ENCODE assay signal across 10 cellular contexts in the genomic region with DNA sequence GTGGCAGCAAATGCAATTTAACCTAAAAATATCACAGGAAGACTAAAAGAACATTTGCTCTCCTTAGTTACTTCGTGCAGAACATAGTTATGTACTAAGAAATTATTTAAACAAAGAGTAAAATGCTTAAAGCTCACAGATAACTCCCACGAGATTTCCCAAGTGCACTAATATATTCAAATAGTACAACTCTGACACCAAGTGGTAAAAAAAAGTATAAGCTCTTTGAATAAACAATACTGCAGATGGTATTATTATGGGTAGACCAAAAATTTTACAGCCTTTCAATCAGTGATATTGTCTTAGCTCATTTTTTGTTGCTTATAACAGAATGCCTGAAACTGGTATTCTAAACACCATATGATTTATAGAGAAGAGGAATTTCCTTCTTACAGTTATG. TPM values are rescaled to one million over a fixed set of nuclear protein-coding genes. Genes with fewer than 3 reads are reported as not detected.
DNase-seq lines count a peak whose midpoint lies in the region; ATAC-seq and TF ChIP-seq lines count a peak whose summit lies in the region.
"Had no signal": no experiment of that assay in that cellular context is flagged by ENCODE, and none has a peak within 500 bp of the region (broad histone marks: within the 10 kb centered on the region; RNA-seq: fewer than 3 reads in every experiment).

No MANE protein-coding gene starts in this region.

- ATAC-seq in GM19351 (IDR thresholded peaks at IDR 0.05; ENCODE audit: unreplicated experiment) (peak; percentile 46), gastroesophageal sphincter (no peak), GM19035 (IDR thresholded peaks at IDR 0.05; ENCODE audit: unreplicated experiment) (no peak)

- CTCF ChIA-PET in A673 (lab: Charles Lee), result interaction anchor here (0.7 to 1.3 kb wide), 5 partner anchors 10 to 337 kb away, joined by 3 to 5 read pairs (median 3); no protein-coding TSS in a partner anchor
- CTCF ChIA-PET in RWPE1 (lab: Yijun Ruan, JAX), result interaction anchor here (0.5 to 1.2 kb wide), 12 partner anchors 8 to 1730 kb away, joined by 3 to 6 read pairs (median 3); a partner anchor contains a TSS

- POLR2A ChIA-PET in A673 (lab: Charles Lee; ENCODE audit: low non-redundant PET), result interaction anchor here (0.6 kb wide), 1 partner anchor 100 kb away, joined by 3 read pairs; no protein-coding TSS in a partner anchor
- POLR2A ChIA-PET in RWPE1 (lab: Yijun Ruan, JAX; ENCODE audit: low non-redundant PET), result no interaction called here

- H3K27me3 ChIP-seq in A673 (replicated peaks; ENCODE audit: insufficient read depth, low read depth, low read length, poor library complexity), result no peaks in the 10 kb centered on the region
- H3K27me3 ChIP-seq in gastroesophageal sphincter, result no peaks in the 10 kb centered on the region

- WGBS in gastroesophageal sphincter (ENCODE audit: low coverage in 1 of 2), 2 donors, result 8 to 10% methylated on average over 2 of the region's 2 CpGs

- peak; percentile 54 for TF ChIP-seq CTCF in A673 (conservative IDR thresholded peaks at IDR 0.05; ENCODE audit: low read depth, low read length)
- TF ChIP-seq CTCF in RWPE1 (conservative IDR thresholded peaks at IDR 0.05; ENCODE audit: low read depth), result peak; percentile 43
- peak; percentile 8 to 44 (median 30) for TF ChIP-seq CTCF in gastroesophageal sphincter (IDR thresholded peaks at IDR 0.05)

- TF ChIP-seq POLR2A in gastroesophageal sphincter (IDR thresholded peaks at IDR 0.05), result no peak

- intact Hi-C loops in A673 (cut with micrococcal nuclease; ENCODE audit: unreplicated experiment) (no loop called here), posterior cingulate gyrus (cut with DNase I) (no loop called here)

- H3K27ac ChIP-seq in A673 (ENCODE audit: low read depth, low read length, poor library complexity, severe bottlenecking) (no peak overlapping the region), RWPE1 (no peak overlapping the region), gastroesophageal sphincter (no peak overlapping the region)

- DNase-seq in A673 (ENCODE audit: low spot score) (peak; percentile 58), RWPE1 (ENCODE audit: low spot score) (peak; percentile 22), posterior cingulate gyrus (no peak), KG1 (lab: John Stamatoyannopoulos, UW) (no peak), Ammon's horn (ENCODE audit: low spot score) (no peak)
- DNase-seq: activated CD4-positive, alpha-beta T cell treated with anti-CD3 and anti-CD28 coated beads for 48 hours; NCI-H1105 treated with DMSO at 0.1 percent for 48 hours had no signal

- TF ChIP-seq EP300 in gastroesophageal sphincter (IDR thresholded peaks at IDR 0.05), result no peak

- no peaks in the 10 kb centered on the region for H3K36me3 ChIP-seq in A673 (ENCODE audit: insufficient read depth, low read length, poor library complexity, severe bottlenecking)
- no peaks in the 10 kb centered on the region for H3K36me3 ChIP-seq in gastroesophageal sphincter

- no TSS peak for BruUV-seq in A673 (replicated peaks; lab: Mats Ljungman, UMichigan)

- H3K9me3 ChIP-seq in A673 (ENCODE audit: low read depth, low read length, poor library complexity, severe bottlenecking), result no peaks in the 10 kb centered on the region
- no peaks in the 10 kb centered on the region for H3K9me3 ChIP-seq in gastroesophageal sphincter

- H3K4me3 ChIP-seq in A673 (ENCODE audit: low read depth, low read length, poor library complexity, severe bottlenecking) (no peak overlapping the region), gastroesophageal sphincter (no peak overlapping the region)

- H3K4me1 ChIP-seq in A673 (ENCODE audit: insufficient read depth, low read length, poor library complexity, severe bottlenecking) (no peaks in the 10 kb centered on the region), gastroesophageal sphincter (peaks cover 0 to 8% (median 0%) of the 10 kb centered on the region in 3 donors)

RNA-seq across cellular contexts. Expression of a gene that starts 52.8 kb away (rescaled TPM):
- total RNA-seq in A673 (2021) (0.24 and 0.32 TPM in 2 replicates), gastroesophageal sphincter (10 to 100 TPM; 36.0 to 57.6 (median 48.0) TPM)

RNA-seq across cellular contexts. Expression of a gene that starts 55.3 kb away (rescaled TPM):
- total RNA-seq in A673 (2021) (92.7 and 103 TPM in 2 replicates), gastroesophageal sphincter (100 to 1,000 TPM; 108 to 192 (median 128) TPM)

Comparison
In these comparisons a context has a peak if more than half of its experiments do, and no peak if none do; other contexts are left out.
1. DNase-seq: peak in A673 (single experiment) and RWPE1 (single experiment); none in posterior cingulate gyrus (0 of 10), KG1 (single experiment) and Ammon's horn (single experiment).
2. RNA of a gene that starts 52.8 kb away (total RNA-seq): 36.0 to 57.6 TPM in gastroesophageal sphincter; 0.24 to 0.32 TPM in A673; every median in the first group is over 10 times any median in the second.
3. Peak in every context shown above with its lines, with median percentiles within 50 percentile points of each other: CTCF ChIP-seq.